ENCODE assay signal across 1 cellular context in the genomic region with DNA sequence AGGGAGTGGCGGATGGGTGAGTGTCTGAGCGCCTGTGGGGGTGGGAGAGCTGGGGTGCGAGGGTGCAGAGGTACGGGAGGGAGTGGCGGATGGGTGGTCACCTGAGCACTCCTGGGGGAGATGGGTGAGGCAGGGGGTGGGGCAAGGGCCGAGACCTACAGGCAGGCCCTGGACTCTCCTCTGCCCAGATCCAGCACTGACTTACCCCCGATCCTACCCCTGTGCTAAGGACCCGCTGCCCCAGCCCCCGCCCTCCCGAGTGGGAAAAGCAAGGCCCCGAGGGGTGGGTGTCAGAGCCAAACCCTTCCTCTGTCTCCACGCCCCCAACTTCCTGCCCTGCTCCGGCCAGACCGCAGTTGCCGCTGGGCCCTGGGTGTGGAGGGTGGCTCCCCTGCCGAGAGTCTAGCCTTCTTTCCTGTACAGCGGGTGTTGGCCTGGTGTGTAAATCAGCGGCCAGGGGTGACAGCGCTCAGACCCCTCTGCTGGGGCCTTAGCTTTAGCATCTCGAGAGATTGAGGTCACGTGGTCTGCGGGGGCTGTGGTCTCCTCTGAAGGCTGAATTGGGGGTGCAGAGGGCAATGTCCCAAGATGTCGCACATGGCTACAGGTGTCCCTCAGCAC.
TF ChIP-seq lines count a peak whose summit lies in the region.

No MANE protein-coding gene starts in this region.

TF ChIP-seq in endothelial cell of umbilical vein, 7 proteins besides CTCF, POLR2A, EP300 and RAD21:
- TF ChIP-seq GATA2 (IDR thresholded peaks at IDR 0.05; ENCODE audit: insufficient read depth, insufficient read length, low read depth, low read length) (no peak), FOS (IDR thresholded peaks at IDR 0.05; ENCODE audit: borderline replicate concordance, insufficient read depth, low read length) (no peak), EZH2 (IDR thresholded peaks at IDR 0.05; ENCODE audit: borderline replicate concordance, low read depth, low read length, severe bottlenecking) (no peak), MYC (IDR thresholded peaks at IDR 0.05; ENCODE audit: low read depth, low read length) (no peak), MAX (IDR thresholded peaks at IDR 0.05; ENCODE audit: insufficient read depth, insufficient read length) (no peak), POLR2AphosphoS5 (IDR thresholded peaks at IDR 0.05; ENCODE audit: insufficient read depth, low read depth, low read length) (no peak), JUN (IDR thresholded peaks at IDR 0.05; ENCODE audit: borderline replicate concordance, insufficient read depth, insufficient read length, low read depth) (no peak)
